12 cellular contexts compared by ENCODE assay signal in the genomic region with DNA sequence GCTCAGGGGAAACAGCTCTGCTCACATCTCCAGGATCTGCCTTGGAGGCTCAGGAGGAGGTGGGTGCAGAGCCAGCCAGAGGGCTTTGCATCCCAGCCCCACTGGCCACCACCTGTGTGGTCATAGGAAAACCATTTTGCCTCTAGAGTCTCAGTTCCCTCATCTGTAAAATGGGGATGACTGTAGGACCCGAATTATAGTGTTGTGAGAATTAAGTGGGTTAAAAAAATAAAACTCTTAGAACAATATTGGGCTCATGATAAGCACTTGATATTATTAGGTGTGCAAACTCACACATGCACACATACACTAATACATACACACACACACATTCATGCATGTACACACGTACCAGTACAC. TPM values are rescaled to one million over a fixed set of nuclear protein-coding genes. Genes with fewer than 3 reads are reported as not detected.
A peak's percentile ranks its signal among the peaks of the same experiment; 100 is the strongest.
DNase-seq lines count a peak whose midpoint lies in the region; TF ChIP-seq lines count a peak whose summit lies in the region.
"Had no signal": no experiment of that assay in that cellular context is flagged by ENCODE, and none has a peak within 500 bp of the region (broad histone marks: within the 10 kb centered on the region; RNA-seq: fewer than 3 reads in every experiment).

No MANE protein-coding gene starts in this region.

- no peaks in the 10 kb centered on the region for H3K36me3 ChIP-seq in esophagus (ENCODE audit: control insufficient read depth in 2 of 2, insufficient read depth in 2 of 2, low read length in 1 of 2)
- no peaks in the 10 kb centered on the region for H3K36me3 ChIP-seq in tibial nerve

- peaks cover 2% of the 10 kb centered on the region for H3K27me3 Mint-ChIP-seq in osteocyte (ENCODE audit: unreplicated experiment)
- peaks cover 7% of the 10 kb centered on the region for H3K27me3 Mint-ChIP-seq in mesothelial cell of epicardium (ENCODE audit: low read depth)

- peaks cover 2 to 8% of the 10 kb centered on the region in 2 donors for H3K4me1 ChIP-seq in esophagus (ENCODE audit: control insufficient read depth in 2 of 2, insufficient read depth in 2 of 2, low read length in 1 of 2)
- peaks cover 0 to 30% (median 8%) of the 10 kb centered on the region in 4 donors for H3K4me1 ChIP-seq in tibial nerve

- H3K4me3 ChIP-seq in esophagus (ENCODE audit: low read depth in 1 of 2, low read length in 2 of 2), result no peak overlapping the region
- H3K4me3 ChIP-seq in tibial nerve, result no peak overlapping the region

- H3K9me3 Mint-ChIP-seq in osteocyte (ENCODE audit: unreplicated experiment), result no peaks in the 10 kb centered on the region
- H3K9me3 Mint-ChIP-seq in mesothelial cell of epicardium, result no peaks in the 10 kb centered on the region
- H3K9me3 Mint-ChIP-seq: activated CD4-positive, alpha-beta memory T cell treated with anti-CD3 and anti-CD28 coated beads for 36 hours had no signal

- H3K27ac ChIP-seq in angular gyrus (ENCODE audit: low read depth, low read length) (peak overlapping the region; percentile 10), esophagus (ENCODE audit: low read depth in 2 of 2, low read length in 1 of 2) (peak overlapping the region; percentile 73 to 81), tibial nerve (peak overlapping the region; percentile 68 to 96 (median 88))

- TF ChIP-seq POLR2A in tibial nerve (IDR thresholded peaks at IDR 0.05), result no peak

- WGBS in esophagus, 2 donors, result 68 to 75% methylated on average over 2 of the region's 2 CpGs
- WGBS in tibial nerve, 2 donors, result 65 to 90% methylated on average over 2 of the region's 2 CpGs

- H3K4me1 Mint-ChIP-seq in osteocyte (ENCODE audit: unreplicated experiment) (peaks cover 58% of the 10 kb centered on the region), mesothelial cell of epicardium (peaks cover 8% of the 10 kb centered on the region)

- no peak for TF ChIP-seq EP300 in tibial nerve (IDR thresholded peaks at IDR 0.05)

- TF ChIP-seq CTCF in osteocyte (IDR thresholded peaks at IDR 0.05), result no peak
- no peak for TF ChIP-seq CTCF in tibial nerve (IDR thresholded peaks at IDR 0.05)
- TF ChIP-seq CTCF in mesothelial cell of epicardium (IDR thresholded peaks at IDR 0.05; ENCODE audit: unreplicated experiment), result no peak

- DNase-seq in osteocyte (ENCODE audit: extremely low spot score, unreplicated experiment) (no peak), tibial nerve (ENCODE audit: low spot score in 2 of 2) (no peak), NCI-H1930 (lab: John Stamatoyannopoulos, UW) (no peak), mesothelial cell of epicardium (ENCODE audit: low spot score in 2 of 2, unreplicated experiment in 2 of 2) (no peak), NOMO-1 treated with dmso at 0.1 percent for 144 hours (lab: John Stamatoyannopoulos, UW; ENCODE audit: unreplicated experiment) (no peak)
- DNase-seq: activated CD4-positive, alpha-beta memory T cell treated with anti-CD3 and anti-CD28 coated beads for 36 hours; NCI-H1436 treated with DMSO at 0.1 percent for 48 hours; NCI-H69; occipital lobe; stimulated activated CD4-positive, alpha-beta T cell treated with anti-CD3 and anti-CD28 coated beads, Interleukin-2, amount 100 ng/mL, for 24 hours had no signal

- H3K36me3 Mint-ChIP-seq in osteocyte (ENCODE audit: unreplicated experiment) (no peaks in the 10 kb centered on the region), mesothelial cell of epicardium (no peaks in the 10 kb centered on the region)
- H3K36me3 Mint-ChIP-seq: activated CD4-positive, alpha-beta memory T cell treated with anti-CD3 and anti-CD28 coated beads for 36 hours had no signal

- H3K27ac Mint-ChIP-seq in osteocyte (ENCODE audit: unreplicated experiment), result peak overlapping the region; percentile 97
- H3K27ac Mint-ChIP-seq in mesothelial cell of epicardium, result no peak overlapping the region
- H3K27ac Mint-ChIP-seq: activated CD4-positive, alpha-beta memory T cell treated with anti-CD3 and anti-CD28 coated beads for 36 hours had no signal

- H3K9me3 ChIP-seq in esophagus (ENCODE audit: control insufficient read depth in 2 of 2, insufficient read depth in 1 of 2, low read depth in 1 of 2, low read length in 1 of 2) (no peaks in the 10 kb centered on the region), tibial nerve (no peaks in the 10 kb centered on the region)

- H3K4me3 Mint-ChIP-seq in osteocyte (ENCODE audit: unreplicated experiment) (no peak overlapping the region), mesothelial cell of epicardium (no peak overlapping the region)
- H3K4me3 Mint-ChIP-seq: activated CD4-positive, alpha-beta memory T cell treated with anti-CD3 and anti-CD28 coated beads for 36 hours had no signal

- H3K27me3 ChIP-seq in esophagus (ENCODE audit: control insufficient read depth in 1 of 2, insufficient read depth in 2 of 2, low read length in 2 of 2) (no peaks in the 10 kb centered on the region), tibial nerve (peaks cover 0 to 23% of the 10 kb centered on the region in 2 donors)

RNA-seq across cellular contexts. Expression of a gene that starts 19.4 kb away (rescaled TPM):
- polyA plus RNA-seq in esophagus, result under 1 TPM; 0.04 to 0.19 TPM
- 2.6 and 3.1 TPM in 2 replicates for total RNA-seq in osteocyte
- total RNA-seq in tibial nerve, result under 1 TPM in 1 of 4 donors, not detected in 3; 0.39 TPM
- 15.1 to 16.8 TPM (median 15.4 TPM) in 3 replicates for total RNA-seq in mesothelial cell of epicardium

Comparison
In these comparisons a context has a peak if more than half of its experiments do, and no peak if none do; other contexts are left out.
1. H3K27ac ChIP-seq: peak in every context shown above with its lines; median percentile 88 in tibial nerve; 77 in esophagus; 10 in angular gyrus.